Comparison of ENCODE assay signal across 18 cellular contexts in genomic region chr18:22136395-22136794, GRCh38. TPM values are rescaled to one million over a fixed set of nuclear protein-coding genes. Genes with fewer than 3 reads are reported as not detected.
DNase-seq lines count a peak whose midpoint lies in the region; ATAC-seq, FAIRE-seq and TF ChIP-seq lines count a peak whose summit lies in the region.
"Had no signal": no experiment of that assay in that cellular context is flagged by ENCODE, and none has a peak within 500 bp of the region (broad histone marks: within the 10 kb centered on the region; RNA-seq: fewer than 3 reads in every experiment).

No MANE protein-coding gene starts in this region.

- H3K9me3 ChIP-seq in left lung (no peaks in the 10 kb centered on the region), right atrium auricular region (no peaks in the 10 kb centered on the region)
- H3K9me3 ChIP-seq: psoas muscle had no signal

- H3K4me1 ChIP-seq in left lung (no peaks in the 10 kb centered on the region), right atrium auricular region (no peaks in the 10 kb centered on the region)
- H3K4me1 ChIP-seq: psoas muscle had no signal

- in situ Hi-C loops in KBM-7 (cut with MboI; ENCODE audit: low pct_unique_long_range_greater_than_20kb, low sequenced_read_pairs) = no loop called here

- H3K4me3 ChIP-seq in bronchial epithelial cell (ENCODE audit: low read depth, low read length) (no peak overlapping the region), left lung (no peak overlapping the region), right atrium auricular region (no peak overlapping the region)
- H3K4me3 ChIP-seq: lung, psoas muscle had no signal

- DNase-seq in EH (ENCODE audit: low read depth) (peak; percentile 15), KBM-7 (peak; percentile 1), bronchial epithelial cell (ENCODE audit: low read depth) (peak; percentile 69), lung microvascular endothelial cell (ENCODE audit: low read depth in 2 of 2) (peak; percentile 29 to 37), left lung (no peak), right atrium auricular region (ENCODE audit: low spot score) (no peak), GF-D8 (lab: John Stamatoyannopoulos, UW) (no peak)
- DNase-seq: activated CD4-positive, alpha-beta T cell treated with anti-CD3 and anti-CD28 coated beads for 36 hours; activated gamma-delta T cell; effector memory CD8-positive, alpha-beta T cell; foreskin melanocyte; natural killer cell; NCI-H1048; psoas muscle; SHP77 treated with DMSO at 0.1 percent for 48 hours had no signal

- TF ChIP-seq CTCF in bronchial epithelial cell (IDR thresholded peaks at IDR 0.05; ENCODE audit: insufficient read depth, low read length, severe bottlenecking) (no peak), left lung (IDR thresholded peaks at IDR 0.05) (no peak), right atrium auricular region (IDR thresholded peaks at IDR 0.05) (no peak)

- peak; percentile 13 for FAIRE-seq in bronchial epithelial cell (lab: Jason Lieb, UNC)
- FAIRE-seq: D721Med had no signal

- intact Hi-C loops in left lung (cut with DNase I) = no loop called here

- ATAC-seq in left lung = no peak
- ATAC-seq in HG03095 (IDR thresholded peaks at IDR 0.05; ENCODE audit: unreplicated experiment) = no peak
- ATAC-seq: activated CD4-positive, alpha-beta T cell treated with anti-CD3 and anti-CD28 coated beads for 36 hours; effector memory CD8-positive, alpha-beta T cell; natural killer cell; psoas muscle had no signal

- H3K36me3 ChIP-seq in bronchial epithelial cell (ENCODE audit: control insufficient read depth, insufficient read depth, low read length) (no peaks in the 10 kb centered on the region), left lung (no peaks in the 10 kb centered on the region), right atrium auricular region (no peaks in the 10 kb centered on the region)

- H3K27me3 ChIP-seq in bronchial epithelial cell (ENCODE audit: control insufficient read depth, insufficient read depth, low read length) (no peaks in the 10 kb centered on the region), left lung (no peaks in the 10 kb centered on the region), right atrium auricular region (no peaks in the 10 kb centered on the region)

- H3K27ac ChIP-seq in left lung (no peak overlapping the region), right atrium auricular region (no peak overlapping the region)
- H3K27ac ChIP-seq: psoas muscle had no signal

RNA-seq across cellular contexts. Expression of gene GATA6, which starts 33.0 kb away (rescaled TPM):
- 2.9 and 3.1 TPM in 2 replicates for total RNA-seq in bronchial epithelial cell
- 0.40 and 0.44 TPM in 2 replicates for total RNA-seq in lung microvascular endothelial cell
- total RNA-seq in left lung = 10 to 100 TPM; 20.6 to 29.9 TPM
- total RNA-seq in right atrium auricular region = 10 to 100 TPM; 88.7 to 95.5 TPM
- total RNA-seq: activated CD4-positive, alpha-beta T cell treated with anti-CD3 and anti-CD28 coated beads for 36 hours had no signal

Comparison
In these comparisons a context has a peak if more than half of its experiments do, and no peak if none do; other contexts are left out.
1. DNase-seq: peak in EH (single experiment), KBM-7 (single experiment), bronchial epithelial cell (single experiment) and lung microvascular endothelial cell (2 of 2); none in left lung (0 of 2), right atrium auricular region (single experiment) and GF-D8 (single experiment).